Comparison of ENCODE assay signal across 26 cellular contexts in genomic region chr2:184210329-184210728, GRCh38.
"Had no signal": no experiment of that assay in that cellular context is flagged by ENCODE, and none has a peak within 500 bp of the region (broad histone marks: within the 10 kb centered on the region; RNA-seq: fewer than 3 reads in every experiment).

No MANE protein-coding gene starts in this region.

- H3K4me3 ChIP-seq: esophagus squamous epithelium, gastrocnemius medialis, heart right ventricle, left lung, lower lobe of right lung, mucosa of descending colon had no signal

- H3K27ac ChIP-seq: epithelial cell of prostate, esophagus squamous epithelium, gastrocnemius medialis, heart right ventricle, left lung, lower lobe of right lung had no signal

- H3K4me1 ChIP-seq: esophagus squamous epithelium, gastrocnemius medialis, heart right ventricle, left lung, lower lobe of right lung had no signal

- ATAC-seq: effector memory CD8-positive, alpha-beta T cell; esophagus mucosa; gastrocnemius medialis; heart right ventricle; left cardiac atrium; left lung; left ventricle myocardium superior; lower lobe of right lung; mucosa of descending colon; naive thymus-derived CD8-positive, alpha-beta T cell had no signal

- H3K27me3 ChIP-seq: esophagus squamous epithelium, gastrocnemius medialis, heart right ventricle, left lung had no signal

- H3K9me3 ChIP-seq: esophagus squamous epithelium, gastrocnemius medialis, lower lobe of right lung, mucosa of descending colon had no signal

- H3K36me3 ChIP-seq: esophagus squamous epithelium, gastrocnemius medialis, heart right ventricle, left lung, lower lobe of right lung had no signal

- FAIRE-seq: endometrium, islet of Langerhans, keratinocyte had no signal

- DNase-seq: cortex of kidney; effector CD8-positive, alpha-beta T cell; effector memory CD8-positive, alpha-beta T cell; endodermal cell; erythroblast; esophagus squamous epithelium; foreskin fibroblast; foreskin melanocyte; gastrocnemius medialis; glutamatergic neuron; head of caudate nucleus; heart right ventricle; hippocampal formation; left cardiac atrium; left lung; left ventricle myocardium superior; lower lobe of right lung; mesenchymal stem cell; mucosa of descending colon; naive B cell; naive thymus-derived CD8-positive, alpha-beta T cell had no signal
